In genomic region chr12:89350661-89351488, GRCh38 we compare ENCODE assay signal across 7 cellular contexts. TPM values are rescaled to one million over a fixed set of nuclear protein-coding genes. Genes with fewer than 3 reads are reported as not detected.
DNase-seq lines count a peak whose midpoint lies in the region; ATAC-seq and TF ChIP-seq lines count a peak whose summit lies in the region.

No MANE protein-coding gene starts in this region.

- H3K4me3 Mint-ChIP-seq in GM23338, result peak overlapping the region; percentile 96

- peaks cover 35% of the 10 kb centered on the region for H3K27me3 ChIP-seq in GM23338 (ENCODE audit: insufficient read depth)
- H3K27me3 ChIP-seq in RWPE2 (ENCODE audit: insufficient read depth, poor library complexity, severe bottlenecking), result no peaks in the 10 kb centered on the region
- H3K27me3 ChIP-seq in colonic mucosa, result no peaks in the 10 kb centered on the region
- no peaks in the 10 kb centered on the region for H3K27me3 ChIP-seq in tibial nerve

- no peak for TF ChIP-seq CTCF in GM23338 (conservative IDR thresholded peaks at IDR 0.05; ENCODE audit: low read depth in 2 of 2)
- TF ChIP-seq CTCF in RWPE2 (IDR thresholded peaks at IDR 0.05; ENCODE audit: poor library complexity, severe bottlenecking), result no peak
- TF ChIP-seq CTCF in colonic mucosa (IDR thresholded peaks at IDR 0.05), result no peak
- no peak for TF ChIP-seq CTCF in tibial nerve (IDR thresholded peaks at IDR 0.05)

- no peaks in the 10 kb centered on the region for H3K9me3 ChIP-seq in RWPE2 (ENCODE audit: severe bottlenecking)
- no peaks in the 10 kb centered on the region for H3K9me3 ChIP-seq in colonic mucosa
- H3K9me3 ChIP-seq in tibial nerve, result no peaks in the 10 kb centered on the region

- peak overlapping the region; percentile 99 for H3K27ac Mint-ChIP-seq in GM23338

- H3K79me2 ChIP-seq in GM23338 (replicated peaks; ENCODE audit: insufficient read depth), result peaks cover 49% of the 10 kb centered on the region

- no peak for TF ChIP-seq POLR2A in tibial nerve (IDR thresholded peaks at IDR 0.05)

- DNase-seq in GM23338 (ENCODE audit: low spot score), result no peak
- no peak for DNase-seq in RWPE2 (ENCODE audit: low spot score)
- peak; percentile 35 for DNase-seq in colonic mucosa
- DNase-seq in lung microvascular endothelial cell (ENCODE audit: low read depth in 2 of 2), result peak; percentile 51 to 65
- no peak for DNase-seq in tibial nerve (ENCODE audit: low spot score in 2 of 2)
- no peak for DNase-seq in G401 (ENCODE audit: low spot score)

- in situ Hi-C loops in G401 (cut with HindIII; ENCODE audit: low sequenced_read_pairs), result loop anchor here (25.0 kb wide), 1 partner anchor 111 kb away; no protein-coding TSS in a partner anchor

- H3K9me3 Mint-ChIP-seq in GM23338, result peaks cover 14% of the 10 kb centered on the region

- H3K9me2 ChIP-seq in GM23338 (ENCODE audit: insufficient read depth), result no peaks in the 10 kb centered on the region

- peaks cover 48% of the 10 kb centered on the region for H3K4me1 Mint-ChIP-seq in GM23338

- H3K9ac ChIP-seq in colonic mucosa (ENCODE audit: low read depth in 2 of 2, low read length in 2 of 2), result peak overlapping the region; percentile 90 to 94

- H3K4me1 ChIP-seq in GM23338 (ENCODE audit: insufficient read depth), result peaks cover 47% of the 10 kb centered on the region
- H3K4me1 ChIP-seq in RWPE2 (ENCODE audit: insufficient read depth, poor library complexity, severe bottlenecking), result peaks cover 30% of the 10 kb centered on the region
- H3K4me1 ChIP-seq in colonic mucosa, result peaks cover 14% of the 10 kb centered on the region
- peaks cover 0 to 49% (median 27%) of the 10 kb centered on the region in 4 donors for H3K4me1 ChIP-seq in tibial nerve

- peak overlapping the region; percentile 73 for H3K4me2 ChIP-seq in GM23338

- peaks cover 57% of the 10 kb centered on the region for H3K36me3 Mint-ChIP-seq in GM23338 (ENCODE audit: low read depth)

- H3K27ac ChIP-seq in GM23338 (ENCODE audit: low read depth) (peak overlapping the region; percentile 56; the same call in 1 of the 2 replicates), RWPE2 (ENCODE audit: poor library complexity, severe bottlenecking) (peak overlapping the region; percentile 99), colonic mucosa (peak overlapping the region; percentile 99), tibial nerve (peak overlapping the region; percentile 94 to 98 (median 97))

- H3K27me3 Mint-ChIP-seq in GM23338 (ENCODE audit: insufficient read depth, low read depth, poor library complexity), result peaks cover 56% of the 10 kb centered on the region

- peaks cover 20% of the 10 kb centered on the region for H3K36me3 ChIP-seq in GM23338 (ENCODE audit: insufficient read depth)
- peaks cover 51% of the 10 kb centered on the region for H3K36me3 ChIP-seq in RWPE2 (ENCODE audit: low read depth)
- H3K36me3 ChIP-seq in colonic mucosa, result no peaks in the 10 kb centered on the region
- peaks cover 0 to 18% (median 0%) of the 10 kb centered on the region in 3 donors for H3K36me3 ChIP-seq in tibial nerve

- H2AFZ ChIP-seq in GM23338, result no peak overlapping the region

- ATAC-seq in GM23338 (no peak), RWPE2 (ENCODE audit: low read depth) (no peak), GM21381 (IDR thresholded peaks at IDR 0.05; ENCODE audit: unreplicated experiment) (no peak)

- WGBS in tibial nerve, 2 donors, result 4 to 8% methylated on average over 50 of the region's 50 CpGs

- no peak for TF ChIP-seq EP300 in tibial nerve (IDR thresholded peaks at IDR 0.05)

- H3K4me3 ChIP-seq in GM23338, result peak overlapping the region; percentile 59
- peak overlapping the region; percentile 78 for H3K4me3 ChIP-seq in RWPE2 (ENCODE audit: severe bottlenecking)
- H3K4me3 ChIP-seq in colonic mucosa, result peak overlapping the region; percentile 70
- H3K4me3 ChIP-seq in tibial nerve, result peak overlapping the region; percentile 75 to 93 (median 87)

- peaks cover 39% of the 10 kb centered on the region; the same call in 1 of the 2 replicates for H3F3A ChIP-seq in GM23338 (replicated peaks; ENCODE audit: low read depth)

- intact Hi-C loops in colonic mucosa (cut with DNase I), result loop anchor here (10.0 kb wide), 1 partner anchor 174 kb away; the partner anchor contains the start of genes GALNT4 and POC1B

- peaks cover 18% of the 10 kb centered on the region; the same call in 1 of the 2 replicates for H4K20me1 ChIP-seq in GM23338 (replicated peaks; ENCODE audit: insufficient read depth)

TF ChIP-seq in GM23338, 12 proteins besides CTCF, POLR2A, EP300 and RAD21:
- TF ChIP-seq ZNF462 (CRISPR knock-in tag; IDR thresholded peaks at IDR 0.05), result no peak
- no peak for TF ChIP-seq ZNF114 (CRISPR knock-in tag; IDR thresholded peaks at IDR 0.05)
- TF ChIP-seq STAT1 (IDR thresholded peaks at IDR 0.05; ENCODE audit: unreplicated experiment), result no peak
- peak; percentile 39; the same call in 1 of the 2 replicates for TF ChIP-seq POLR2AphosphoS5 (IDR thresholded peaks at IDR 0.05; ENCODE audit: low read depth)
- TF ChIP-seq EZH2phosphoT487 (IDR thresholded peaks at IDR 0.05; ENCODE audit: unreplicated experiment), result no peak

RNA-seq across cellular contexts. Expression of gene DUSP6, which starts 1.4 kb away (rescaled TPM):
- total RNA-seq in GM23338 (2014; rRNA removed; shearing (Covaris generic)), result 153 and 191 TPM in 2 replicates
- polyA plus RNA-seq in GM23338 (2016; fragmentation: Nextera tagmentation; extraction: Ambion mirVana), result 100 and 117 TPM in 2 replicates
- total RNA-seq in colonic mucosa (10 to 100 TPM; 53.8 to 97.6 TPM), lung microvascular endothelial cell (237 and 293 TPM in 2 replicates), tibial nerve (10 to 100 TPM; 66.5 to 85.2 (median 72.8) TPM)
- total RNA-seq in G401 (2014; rRNA removed; shearing (Covaris generic)), result 233 and 289 TPM in 2 replicates

Comparison
In these comparisons a context has a peak if more than half of its experiments do, and no peak if none do; other contexts are left out.
1. DNase-seq: peak in colonic mucosa (single experiment) and lung microvascular endothelial cell (2 of 2); none in GM23338 (single experiment), RWPE2 (single experiment), tibial nerve (0 of 2) and G401 (single experiment).
2. Peak in every context shown above with its lines, with median percentiles within 50 percentile points of each other: H3K27ac ChIP-seq and H3K4me3 ChIP-seq.